Comparison of ENCODE assay signal across 16 cellular contexts in genomic region chr3:128060473-128061381, GRCh38. TPM values are rescaled to one million over a fixed set of nuclear protein-coding genes. Genes with fewer than 3 reads are reported as not detected.
DNase-seq lines count a peak whose midpoint lies in the region; ATAC-seq and TF ChIP-seq lines count a peak whose summit lies in the region.
"Had no signal": no experiment of that assay in that cellular context is flagged by ENCODE, and none has a peak within 500 bp of the region (broad histone marks: within the 10 kb centered on the region; RNA-seq: fewer than 3 reads in every experiment).

No MANE protein-coding gene starts in this region.

- H3K9me3 ChIP-seq in SK-N-SH: no peaks in the 10 kb centered on the region
- no peaks in the 10 kb centered on the region for H3K9me3 ChIP-seq in left lung
- H3K9me3 ChIP-seq: left ventricle myocardium inferior, thoracic aorta had no signal

- H3K4me3 ChIP-seq in SK-N-SH (ENCODE audit: low read depth in 2 of 2, low read length in 1 of 2) (no peak overlapping the region), left lung (no peak overlapping the region)
- H3K4me3 ChIP-seq: hepatocyte, left ventricle myocardium inferior, skin epidermis, thoracic aorta had no signal

- no peaks in the 10 kb centered on the region for H3K9me2 ChIP-seq in SK-N-SH

- peaks cover 70% of the 10 kb centered on the region for H3K79me2 ChIP-seq in SK-N-SH (ENCODE audit: insufficient read depth)

- ATAC-seq in GM21360 (IDR thresholded peaks at IDR 0.05; ENCODE audit: unreplicated experiment): no peak
- no peak for ATAC-seq in left lung
- ATAC-seq: activated naive CD8-positive, alpha-beta T cell treated with anti-CD3 and anti-CD28 coated beads, Interleukin-2, amount 50 U/mL, for 24 hours had no signal

- H3F3A ChIP-seq in SK-N-SH (replicated peaks; ENCODE audit: insufficient read depth): peaks cover 55% of the 10 kb centered on the region

- no peak for TF ChIP-seq RAD21 in SK-N-SH (IDR thresholded peaks at IDR 0.05; ENCODE audit: low read length)

- no peak overlapping the region for H2AFZ ChIP-seq in SK-N-SH (ENCODE audit: low read depth)
- H2AFZ ChIP-seq: hepatocyte had no signal

- peak; percentile 27; the same call in 1 of the 2 replicates for TF ChIP-seq CTCF in SK-N-SH (IDR thresholded peaks at IDR 0.05)
- no peak for TF ChIP-seq CTCF in endothelial cell (IDR thresholded peaks at IDR 0.05; ENCODE audit: unreplicated experiment)
- no peak for TF ChIP-seq CTCF in left lung (IDR thresholded peaks at IDR 0.05)

- H3K4me1 ChIP-seq in SK-N-SH (ENCODE audit: control insufficient read depth in 1 of 2, insufficient read depth in 2 of 2, low read depth in 1 of 2, low read length in 1 of 2) (peaks cover 12 to 23% of the 10 kb centered on the region in 2 experiments), left lung (peaks cover 0 to 10% of the 10 kb centered on the region in 2 donors)

- H3K27ac ChIP-seq in SK-N-SH (ENCODE audit: low read depth in 2 of 2, low read length in 1 of 2): peak overlapping the region; percentile 43 to 90
- no peak overlapping the region for H3K27ac ChIP-seq in left lung
- H3K27ac ChIP-seq: hepatocyte, left ventricle myocardium inferior, WERI-Rb-1 had no signal

- intact Hi-C loops in left lung (cut with DNase I): no loop called here

- H3K4me2 ChIP-seq in SK-N-SH: peak overlapping the region; percentile 39
- H3K4me2 ChIP-seq: hepatocyte had no signal

- H3K27me3 ChIP-seq in SK-N-SH (ENCODE audit: insufficient read depth) (no peaks in the 10 kb centered on the region), left lung (no peaks in the 10 kb centered on the region)
- H3K27me3 ChIP-seq: hepatocyte had no signal

- 46% methylated on average over 11 of the region's 11 CpGs for WGBS in SK-N-SH (ENCODE audit: low lambda C conversion rate)

- peak overlapping the region; percentile 48; the same call in 1 of the 2 replicates for H3K9ac ChIP-seq in SK-N-SH

- CTCF ChIA-PET in SK-N-SH (lab: Yijun Ruan, JAX): interaction anchor here (0.6 to 1.2 kb wide), 2 partner anchors 39 to 486 kb away, joined by 3 to 4 read pairs; no protein-coding TSS in a partner anchor

- H3K4me3 Mint-ChIP-seq in endothelial cell (ENCODE audit: unreplicated experiment): peak overlapping the region; percentile 63
- H3K4me3 Mint-ChIP-seq: activated naive CD8-positive, alpha-beta T cell treated with anti-CD3 and anti-CD28 coated beads, Interleukin-2, amount 50 U/mL, for 24 hours had no signal

- no peaks in the 10 kb centered on the region for H3K9me3 Mint-ChIP-seq in endothelial cell (ENCODE audit: unreplicated experiment)
- H3K9me3 Mint-ChIP-seq: activated naive CD8-positive, alpha-beta T cell treated with anti-CD3 and anti-CD28 coated beads, Interleukin-2, amount 50 U/mL, for 24 hours; neural crest cell had no signal

- H3K36me3 ChIP-seq in SK-N-SH (replicated peaks in 1 of 2; ENCODE audit: control insufficient read depth in 1 of 2, insufficient read depth in 2 of 2, low read length in 1 of 2) (peaks cover 79 to 83% of the 10 kb centered on the region in 2 experiments), left lung (peaks cover 10 to 100% of the 10 kb centered on the region in 2 donors)

- H3K27me3 Mint-ChIP-seq in endothelial cell (ENCODE audit: unreplicated experiment): peaks cover 8% of the 10 kb centered on the region
- H3K27me3 Mint-ChIP-seq: activated naive CD8-positive, alpha-beta T cell treated with anti-CD3 and anti-CD28 coated beads, Interleukin-2, amount 50 U/mL, for 24 hours had no signal

- H4K20me1 ChIP-seq in SK-N-SH (ENCODE audit: insufficient read depth): peaks cover 36% of the 10 kb centered on the region

- H3K4me1 Mint-ChIP-seq in endothelial cell (ENCODE audit: unreplicated experiment): no peaks in the 10 kb centered on the region

- peaks cover 53% of the 10 kb centered on the region for H3K36me3 Mint-ChIP-seq in endothelial cell (ENCODE audit: low read depth, unreplicated experiment)

- DNase-seq in GM04503 (ENCODE audit: low read depth) (peak; percentile 92), SK-N-SH (no peak), endothelial cell (ENCODE audit: low spot score) (no peak), non-pigmented ciliary epithelial cell (ENCODE audit: low read depth) (peak; percentile 75), left lung (no peak), UCSD-AML1 (lab: John Stamatoyannopoulos, UW; ENCODE audit: unreplicated experiment) (no peak)
- DNase-seq in activated CD4-positive, alpha-beta T cell treated with anti-CD3 and anti-CD28 coated beads, Interleukin-2, amount 50 U/mL, for 4 hours: no peak
- DNase-seq: activated naive CD8-positive, alpha-beta T cell treated with anti-CD3 and anti-CD28 coated beads, Interleukin-2, amount 50 U/mL, for 24 hours; left ventricle myocardium inferior; NCI-H1930; WERI-Rb-1 had no signal

- POLR2A ChIA-PET in SK-N-SH (lab: Yijun Ruan, JAX): no interaction called here

- no peak overlapping the region for H3K27ac Mint-ChIP-seq in endothelial cell (ENCODE audit: unreplicated experiment)

- TF ChIP-seq EP300 in SK-N-SH (IDR thresholded peaks at IDR 0.05; ENCODE audit: borderline replicate concordance in 1 of 2, low read depth in 1 of 2, low read length in 1 of 2): peak in 1 of 2 experiments; percentile 19; a peak in 1 of 4 replicates

TF ChIP-seq in SK-N-SH, 30 proteins besides CTCF, POLR2A, EP300 and RAD21 (continues in another document):
- no peak for TF ChIP-seq GATA2 (CRISPR knock-in tag; IDR thresholded peaks at IDR 0.05)
- TF ChIP-seq YY1 (IDR thresholded peaks at IDR 0.05; ENCODE audit: low read depth): no peak
- no peak for TF ChIP-seq TAF1 (IDR thresholded peaks at IDR 0.05; ENCODE audit: borderline replicate concordance, low read depth, low read length)
- no peak for TF ChIP-seq EZH2phosphoT487 (IDR thresholded peaks at IDR 0.05; ENCODE audit: borderline replicate concordance, low read depth)
- TF ChIP-seq POLR2AphosphoS5 (IDR thresholded peaks at IDR 0.05; ENCODE audit: low read depth, low read length): no peak; the same call in 1 of the 2 replicates
- 0 out of 2 replicates have a peak, but pooled peaks have one; percentile 37 for TF ChIP-seq TEAD4 (IDR thresholded peaks at IDR 0.05; ENCODE audit: borderline replicate concordance, insufficient read depth)
- no peak for TF ChIP-seq USF2 (IDR thresholded peaks at IDR 0.05; ENCODE audit: borderline replicate concordance, low read depth, low read length)
- no peak for TF ChIP-seq REST (IDR thresholded peaks at IDR 0.05; ENCODE audit: low read depth, low read length)
- TF ChIP-seq FOXM1 (IDR thresholded peaks at IDR 0.05; ENCODE audit: low read depth): no peak
- TF ChIP-seq NFIC (IDR thresholded peaks at IDR 0.05; ENCODE audit: borderline replicate concordance): peak; percentile 90
- TF ChIP-seq SIN3A (IDR thresholded peaks at IDR 0.05; ENCODE audit: borderline replicate concordance, low read depth, low read length): no peak
- no peak for TF ChIP-seq FOXJ3 (CRISPR knock-in tag; IDR thresholded peaks at IDR 0.05)
- peak; percentile 53; the same call in 1 of the 2 replicates for TF ChIP-seq MEF2A (IDR thresholded peaks at IDR 0.05; ENCODE audit: borderline replicate concordance, low read depth)
- TF ChIP-seq RXRA (IDR thresholded peaks at IDR 0.05; ENCODE audit: borderline replicate concordance, low read depth): peak; percentile 59; the same call in 1 of the 2 replicates
- TF ChIP-seq FOSL2 (IDR thresholded peaks at IDR 0.05; ENCODE audit: borderline replicate concordance, low read depth): peak; percentile 69
- peak; percentile 67; the same call in 1 of the 2 replicates for TF ChIP-seq JUND (IDR thresholded peaks at IDR 0.05)
- no peak for TF ChIP-seq USF1 (IDR thresholded peaks at IDR 0.05; ENCODE audit: borderline replicate concordance, low read depth)

RNA-seq across cellular contexts. Expression of gene SEC61A1, which starts 8.5 kb away (rescaled TPM):
- polyA plus RNA-seq in SK-N-SH (2012; rRNA removed): 153 and 215 TPM in 2 replicates
- 122 and 161 TPM in 2 replicates for polyA plus RNA-seq in SK-N-SH (2012; cell fraction: cytosol; rRNA removed)
- 160 and 215 TPM in 2 replicates for polyA plus RNA-seq in SK-N-SH (2012; cell fraction: nucleus; rRNA removed)
- 296 TPM for total RNA-seq in endothelial cell (ENCODE audit: unreplicated experiment)
- 100 to 1,000 TPM; 283 to 361 TPM for total RNA-seq in left lung

Comparison
In these comparisons a context has a peak if more than half of its experiments do, and no peak if none do; other contexts are left out.
1. DNase-seq: peak in GM04503 (single experiment) and non-pigmented ciliary epithelial cell (single experiment); none in SK-N-SH (single experiment), endothelial cell (single experiment), activated CD4-positive, alpha-beta T cell treated with anti-CD3 and anti-CD28 coated beads, Interleukin-2, amount 50 U/mL, for 4 hours (0 of 2), left lung (0 of 2) and UCSD-AML1 (single experiment).
2. H3K27ac ChIP-seq: peak in SK-N-SH (2 of 2); none in left lung (0 of 2).